In the genomic region with DNA sequence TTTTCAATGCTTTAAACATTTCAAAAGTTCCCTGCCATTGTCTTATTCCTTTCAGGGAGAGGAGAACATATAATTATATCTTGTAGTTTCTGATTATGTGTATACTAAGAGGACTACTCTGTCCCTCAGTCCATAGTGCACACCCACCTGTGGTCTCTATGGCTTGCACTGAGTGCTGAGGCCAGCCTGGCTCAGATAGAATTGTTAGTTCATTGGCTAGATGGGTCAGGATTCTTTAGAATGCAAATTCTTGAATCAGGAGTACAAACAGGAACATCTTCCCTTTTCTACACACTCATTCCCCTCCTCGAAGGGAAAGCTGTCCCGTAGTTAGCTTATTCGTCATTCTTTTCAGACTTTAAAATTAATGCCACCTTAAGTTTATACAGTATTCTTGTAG, we compare ENCODE assay signal across 21 cellular contexts. TPM values are rescaled to one million over a fixed set of nuclear protein-coding genes. Genes with fewer than 3 reads are reported as not detected.
A peak's percentile ranks its signal among the peaks of the same experiment; 100 is the strongest.
DNase-seq lines count a peak whose midpoint lies in the region; ATAC-seq and TF ChIP-seq lines count a peak whose summit lies in the region.
"Had no signal": no experiment of that assay in that cellular context is flagged by ENCODE, and none has a peak within 500 bp of the region (broad histone marks: within the 10 kb centered on the region; RNA-seq: fewer than 3 reads in every experiment).

No MANE protein-coding gene starts in this region.

- TF ChIP-seq POLR2A in esophagus muscularis mucosa (IDR thresholded peaks at IDR 0.05; ENCODE audit: low read depth) = no peak

- H3K9me3 Mint-ChIP-seq in CD14-positive monocyte = peaks cover 0 to 4% (median 0%) of the 10 kb centered on the region in 7 donors
- H3K9me3 Mint-ChIP-seq: activated naive CD8-positive, alpha-beta T cell treated with anti-CD3 and anti-CD28 coated beads, Interleukin-2, amount 10 ng/mL, durations not matched to agents 7 days and 5 days; central memory CD8-positive, alpha-beta T cell; H9 had no signal

- peak overlapping the region in 1 of 4 donors; percentile 24 for H3K27ac ChIP-seq in esophagus muscularis mucosa (replicated peaks in 1 of 4)
- H3K27ac ChIP-seq: parathyroid adenoma had no signal

- WGBS in esophagus muscularis mucosa = 55% methylated on average over 3 of the region's 3 CpGs

- no peak overlapping the region for H3K4me3 Mint-ChIP-seq in CD14-positive monocyte
- H3K4me3 Mint-ChIP-seq: activated naive CD8-positive, alpha-beta T cell treated with anti-CD3 and anti-CD28 coated beads, Interleukin-2, amount 10 ng/mL, durations not matched to agents 7 days and 5 days; central memory CD8-positive, alpha-beta T cell; H9 had no signal

- H3K36me3 Mint-ChIP-seq in CD14-positive monocyte = peaks cover 57 to 67% of the 10 kb centered on the region in 2 donors

- H3K27me3 ChIP-seq in esophagus muscularis mucosa = no peaks in the 10 kb centered on the region

- H3K4me1 ChIP-seq in esophagus muscularis mucosa = peaks cover 48 to 76% (median 71%) of the 10 kb centered on the region in 4 donors
- H3K4me1 ChIP-seq: parathyroid adenoma had no signal

- peaks cover 0 to 1% (median 0%) of the 10 kb centered on the region in 3 donors for H3K27me3 Mint-ChIP-seq in CD14-positive monocyte (ENCODE audit: low read depth in 3 of 3)
- H3K27me3 Mint-ChIP-seq: activated naive CD8-positive, alpha-beta T cell treated with anti-CD3 and anti-CD28 coated beads, Interleukin-2, amount 10 ng/mL, durations not matched to agents 7 days and 5 days; central memory CD8-positive, alpha-beta T cell had no signal

- TF ChIP-seq CTCF in CD14-positive monocyte (IDR thresholded peaks at IDR 0.05) (no peak), esophagus muscularis mucosa (IDR thresholded peaks at IDR 0.05) (no peak)

- no peaks in the 10 kb centered on the region for H3K9me3 ChIP-seq in esophagus muscularis mucosa

- intact Hi-C loops in CD14-positive monocyte (cut with micrococcal nuclease) = no loop called here
- intact Hi-C loops in esophagus muscularis mucosa (cut with DNase I) = no loop called here

- H3K4me3 ChIP-seq in esophagus muscularis mucosa = no peak overlapping the region
- H3K4me3 ChIP-seq: skin epidermis had no signal

- peaks cover 80% of the 10 kb centered on the region for H3K4me1 Mint-ChIP-seq in CD14-positive monocyte

- no peak for TF ChIP-seq EP300 in esophagus muscularis mucosa (IDR thresholded peaks at IDR 0.05)

- DNase-seq in CD14-positive monocyte (ENCODE audit: low spot score) (no peak), esophagus muscularis mucosa (ENCODE audit: extremely low spot score) (peak; percentile 31), anterior cingulate cortex (lab: John Stamatoyannopoulos, UW) (no peak)
- DNase-seq: activated CD4-positive, alpha-beta T cell treated with anti-CD3 and anti-CD28 coated beads for 4 hours; activated naive CD8-positive, alpha-beta T cell treated with anti-CD3 and anti-CD28 coated beads, Interleukin-2, amount 10 ng/mL, durations not matched to agents 7 days and 5 days; activated T-cell treated with anti-CD3 and anti-CD28 coated beads, Interleukin-2, amount 50 U/mL, for 1 hour; GDM1; H9; hypothalamus; left cardiac atrium; NCI-H146; SIG-M5; stimulated activated naive CD4-positive, alpha-beta T cell had no signal

- H3K27ac Mint-ChIP-seq in CD14-positive monocyte = peak overlapping the region in 4 of 7 donors; percentile 47 to 60 (median 56)
- H3K27ac Mint-ChIP-seq: activated naive CD8-positive, alpha-beta T cell treated with anti-CD3 and anti-CD28 coated beads, Interleukin-2, amount 10 ng/mL, durations not matched to agents 7 days and 5 days had no signal

- no peaks in the 10 kb centered on the region for H3K36me3 ChIP-seq in esophagus muscularis mucosa

- ATAC-seq in GM19463 (IDR thresholded peaks at IDR 0.05; ENCODE audit: unreplicated experiment) = peak; percentile 45
- ATAC-seq in HG03378 (IDR thresholded peaks at IDR 0.05; ENCODE audit: unreplicated experiment) = peak; percentile 54
- no peak for ATAC-seq in GM21367 (IDR thresholded peaks at IDR 0.05; ENCODE audit: unreplicated experiment)
- no peak for ATAC-seq in HG02759 (IDR thresholded peaks at IDR 0.05; ENCODE audit: unreplicated experiment)
- ATAC-seq in GM21423 (IDR thresholded peaks at IDR 0.05; ENCODE audit: unreplicated experiment) = no peak
- ATAC-seq: left cardiac atrium had no signal

RNA-seq across cellular contexts. Expression of a gene that starts 8.2 kb away (rescaled TPM):
- 100 to 1,000 TPM; 148 to 199 TPM for polyA plus RNA-seq in CD14-positive monocyte
- total RNA-seq in esophagus muscularis mucosa = 10 to 100 TPM; 43.8 to 86.3 (median 50.9) TPM

Comparison
In these comparisons a context has a peak if more than half of its experiments do, and no peak if none do; other contexts are left out.
1. ATAC-seq: peak in GM19463 (single experiment) and HG03378 (single experiment); none in GM21367 (single experiment), HG02759 (single experiment) and GM21423 (single experiment).